16 cellular contexts compared by ENCODE assay signal in genomic region chr1:116558140-116558549, GRCh38. TPM values are rescaled to one million over a fixed set of nuclear protein-coding genes. Genes with fewer than 3 reads are reported as not detected.
DNase-seq lines count a peak whose midpoint lies in the region; ATAC-seq and TF ChIP-seq lines count a peak whose summit lies in the region.
"Had no signal": no experiment of that assay in that cellular context is flagged by ENCODE, and none has a peak within 500 bp of the region (broad histone marks: within the 10 kb centered on the region; RNA-seq: fewer than 3 reads in every experiment).

No MANE protein-coding gene starts in this region.

- CTCF ChIA-PET in T-cell (lab: Charles Lee) = interaction anchor here in 1 of 2 donors (0.7 to 1.1 kb wide), 2 partner anchors 9 to 419 kb away, joined by 3 to 8 read pairs; no protein-coding TSS in a partner anchor

- 95 to 100% methylated on average over 1 to 3 of the region's 4 CpGs for WGBS in endodermal cell (ENCODE audit: insufficient coverage in 1 of 2, insufficient read length in 1 of 2), 2 experiments

- H3K27me3 Mint-ChIP-seq in activated T-cell treated with anti-CD3 and anti-CD28 coated beads, Interleukin-2, amount 50 U/mL, for 72 hours (ENCODE audit: low read depth) = no peaks in the 10 kb centered on the region
- H3K27me3 Mint-ChIP-seq in T-cell (peaks cover 0 to 4% of the 10 kb centered on the region in 2 donors), endodermal cell (ENCODE audit: insufficient read depth) (no peaks in the 10 kb centered on the region)

- H3K9me3 Mint-ChIP-seq in activated T-cell treated with anti-CD3 and anti-CD28 coated beads, Interleukin-2, amount 50 U/mL, for 72 hours = peaks cover 0 to 4% of the 10 kb centered on the region in 2 donors
- H3K9me3 Mint-ChIP-seq in T-cell = no peaks in the 10 kb centered on the region
- peaks cover 10% of the 10 kb centered on the region for H3K9me3 Mint-ChIP-seq in endodermal cell

- TF ChIP-seq CTCF in endodermal cell (conservative IDR thresholded peaks at IDR 0.05) = no peak

- POLR2A ChIA-PET in T-cell (lab: Charles Lee) = no interaction called here

- peaks cover 10 to 12% of the 10 kb centered on the region in 2 donors for H3K36me3 Mint-ChIP-seq in activated T-cell treated with anti-CD3 and anti-CD28 coated beads, Interleukin-2, amount 50 U/mL, for 72 hours (ENCODE audit: insufficient read depth in 2 of 2)
- H3K36me3 Mint-ChIP-seq in T-cell (peaks cover 15% of the 10 kb centered on the region), endodermal cell (ENCODE audit: low read depth) (peaks cover 10% of the 10 kb centered on the region)

- no peaks in the 10 kb centered on the region for H3K27me3 ChIP-seq in endodermal cell (ENCODE audit: control insufficient read depth, insufficient read depth, low read length, poor library complexity, severe bottlenecking)

- in situ Hi-C loops in KBM-7 (cut with MboI; ENCODE audit: low pct_unique_long_range_greater_than_20kb, low sequenced_read_pairs) = no loop called here

- ATAC-seq in activated T-cell treated with anti-CD3 and anti-CD28 coated beads, Interleukin-2, amount 50 U/mL, for 72 hours (replicated peaks in 1 of 2) = peak in 1 of 2 donors; percentile 25
- ATAC-seq in HG02588 (IDR thresholded peaks at IDR 0.05; ENCODE audit: unreplicated experiment) (peak; percentile 23), T-cell (replicated peaks in 1 of 4) (no peak)
- peak; percentile 58 for ATAC-seq in stimulated activated naive CD8-positive, alpha-beta T cell treated with anti-CD3 and anti-CD28 coated beads, Interleukin-15, Interleukin-2, amounts not matched to agents 100 U/mL and 50 U/mL, for 24 hours
- ATAC-seq: K562, PC-3 had no signal

- peak overlapping the region; percentile 90 for H3K27ac Mint-ChIP-seq in activated T-cell treated with anti-CD3 and anti-CD28 coated beads, Interleukin-2, amount 50 U/mL, for 72 hours
- H3K27ac Mint-ChIP-seq in T-cell (peak overlapping the region; percentile 66 to 79), endodermal cell (no peak overlapping the region)

- no peak overlapping the region for H3K27ac ChIP-seq in endodermal cell (ENCODE audit: low read depth, low read length)
- H3K27ac ChIP-seq: coronary artery had no signal

- no peaks in the 10 kb centered on the region for H3K9me3 ChIP-seq in endodermal cell (ENCODE audit: control insufficient read depth, low read length)

- no peaks in the 10 kb centered on the region for H3K4me1 ChIP-seq in endodermal cell (ENCODE audit: control insufficient read depth, insufficient read depth, low read length)

- H3K4me3 ChIP-seq in endodermal cell (ENCODE audit: low read length) = no peak overlapping the region
- H3K4me3 ChIP-seq: coronary artery, K562 had no signal

- H3K9ac ChIP-seq in endodermal cell (ENCODE audit: extremely low read depth, low read length, poor library complexity, severe bottlenecking) = no peak overlapping the region

- H3K4me3 Mint-ChIP-seq in activated T-cell treated with anti-CD3 and anti-CD28 coated beads, Interleukin-2, amount 50 U/mL, for 72 hours = peak overlapping the region; percentile 64 to 82
- H3K4me3 Mint-ChIP-seq in T-cell = no peak overlapping the region
- no peak overlapping the region for H3K4me3 Mint-ChIP-seq in endodermal cell

- no peaks in the 10 kb centered on the region for H3K36me3 ChIP-seq in endodermal cell (ENCODE audit: control insufficient read depth, insufficient read depth, low read length)

- no peak for DNase-seq in activated T-cell treated with anti-CD3 and anti-CD28 coated beads, Interleukin-2, amount 50 U/mL, for 72 hours
- DNase-seq in activated T-cell treated with anti-CD3 and anti-CD28 coated beads, Interleukin-2, amount 50 U/mL, for 48 hours = no peak
- DNase-seq in T-cell = no peak
- DNase-seq in stimulated activated naive CD8-positive, alpha-beta T cell treated with anti-CD3 and anti-CD28 coated beads, Interleukin-15, Interleukin-2, amounts not matched to agents 100 U/mL and 50 U/mL, for 24 hours = no peak
- no peak for DNase-seq in endodermal cell
- DNase-seq in KBM-7 = no peak
- no peak for DNase-seq in NCI-H510A treated with DMSO at 0.1 percent for 48 hours (lab: John Stamatoyannopoulos, UW)
- DNase-seq: ACHN; activated CD4-positive, alpha-beta T cell treated with anti-CD3 and anti-CD28 coated beads, Interleukin-2, amount 50 U/mL, for 48 hours; DND-41; mammary epithelial cell; NCI-H2081 treated with DMSO at 0.1 percent for 48 hours; PC-3 had no signal

- H3K4me1 Mint-ChIP-seq in activated T-cell treated with anti-CD3 and anti-CD28 coated beads, Interleukin-2, amount 50 U/mL, for 72 hours (ENCODE audit: low read depth) = peaks cover 91% of the 10 kb centered on the region
- peaks cover 29 to 82% (median 70%) of the 10 kb centered on the region in 3 donors for H3K4me1 Mint-ChIP-seq in T-cell
- H3K4me1 Mint-ChIP-seq in endodermal cell = peaks cover 16% of the 10 kb centered on the region

RNA-seq across cellular contexts. Expression of gene CD58, which starts 12.7 kb away (rescaled TPM):
- 10 to 100 TPM; 15.4 to 32.7 TPM for total RNA-seq in activated T-cell treated with anti-CD3 and anti-CD28 coated beads, Interleukin-2, amount 50 U/mL, for 72 hours
- total RNA-seq in T-cell (10 to 100 TPM in 4 of 5 donors, 1 to 10 TPM in 1; 8.9 to 20.5 (median 16.9) TPM), endodermal cell (1 to 10 TPM; 4.6 to 5.9 TPM)
- polyA plus RNA-seq in endodermal cell (2013, experiment 1 of 2) = 13.5 TPM
- polyA plus RNA-seq in endodermal cell (2013, experiment 2 of 2) = 15.1 TPM

Comparison
In these comparisons a context has a peak if more than half of its experiments do, and no peak if none do; other contexts are left out.
1. ATAC-seq: peak in HG02588 (single experiment) and stimulated activated naive CD8-positive, alpha-beta T cell treated with anti-CD3 and anti-CD28 coated beads, Interleukin-15, Interleukin-2, amounts not matched to agents 100 U/mL and 50 U/mL, for 24 hours (single experiment); none in T-cell (0 of 4).
2. H3K4me3 Mint-ChIP-seq: peak in activated T-cell treated with anti-CD3 and anti-CD28 coated beads, Interleukin-2, amount 50 U/mL, for 72 hours (2 of 2); none in T-cell (0 of 3) and endodermal cell (single experiment).